In the genomic region with DNA sequence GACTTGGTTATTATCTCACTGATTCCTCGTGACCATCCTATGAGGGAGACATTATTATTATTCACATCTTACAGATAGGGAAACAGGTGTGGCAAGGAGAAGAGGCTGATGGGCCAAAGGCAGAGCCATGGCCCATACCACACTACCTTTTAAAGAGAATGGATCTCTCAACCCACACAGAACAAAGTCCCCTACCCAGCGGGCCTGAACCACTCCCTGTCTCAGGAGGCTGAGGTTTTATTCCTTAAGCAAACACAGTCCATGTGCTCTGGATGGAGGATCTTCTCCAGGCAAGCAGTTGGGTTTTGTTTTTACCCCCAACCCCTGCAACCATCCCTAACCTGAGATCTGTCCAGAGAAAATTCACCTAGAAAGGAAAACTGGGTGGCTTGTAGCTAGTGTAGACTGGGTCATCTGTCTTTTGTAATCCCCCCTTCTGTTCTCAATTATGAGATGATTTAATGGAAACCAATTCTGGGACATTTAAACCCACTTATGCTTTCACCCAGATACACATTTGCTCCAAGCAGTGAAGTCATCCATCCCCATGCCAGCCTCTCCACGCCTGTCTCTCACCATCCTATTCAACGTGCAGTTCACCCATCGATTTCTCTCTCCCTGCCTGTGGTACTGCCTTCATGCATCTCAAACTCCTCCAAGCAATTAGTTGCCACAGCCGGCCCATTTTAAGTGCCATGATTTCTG, we compare ENCODE assay signal across 10 cellular contexts. TPM values are rescaled to one million over a fixed set of nuclear protein-coding genes. Genes with fewer than 3 reads are reported as not detected.
A peak's percentile ranks its signal among the peaks of the same experiment; 100 is the strongest.
DNase-seq lines count a peak whose midpoint lies in the region; ATAC-seq and TF ChIP-seq lines count a peak whose summit lies in the region.
"Had no signal": no experiment of that assay in that cellular context is flagged by ENCODE, and none has a peak within 500 bp of the region (broad histone marks: within the 10 kb centered on the region; RNA-seq: fewer than 3 reads in every experiment).

No MANE protein-coding gene starts in this region.

- H3K36me3 ChIP-seq in MG63 (peaks cover 51% of the 10 kb centered on the region), neuronal stem cell (replicated peaks in 1 of 2; ENCODE audit: control insufficient read depth in 2 of 2, insufficient read depth in 2 of 2, low read length in 2 of 2) (peaks cover 11 to 49% of the 10 kb centered on the region in 2 donors)

- H3K4me2 ChIP-seq in neuronal stem cell (ENCODE audit: insufficient read depth, low read length, poor library complexity, severe bottlenecking): no peak overlapping the region

- peak overlapping the region; percentile 76 for H3K4me3 Mint-ChIP-seq in Calu3 (ENCODE audit: low read depth, unreplicated experiment)

- no peak for DNase-seq in Calu3
- DNase-seq in MG63: no peak
- DNase-seq in cerebellum (ENCODE audit: low spot score): peak; percentile 16
- no peak for DNase-seq in neuronal stem cell (ENCODE audit: low spot score)
- no peak for DNase-seq in HK-2 (ENCODE audit: unreplicated experiment)
- DNase-seq in iPS-NIHi7 (ENCODE audit: extremely low spot score): no peak
- DNase-seq in foreskin keratinocyte: no peak
- DNase-seq: brain microvascular endothelial cell, midbrain had no signal

- H3K9me3 Mint-ChIP-seq in Calu3 (ENCODE audit: low read depth, unreplicated experiment): no peaks in the 10 kb centered on the region

- no CpG with 5 or more reads among the region's 6 CpGs for WGBS in neuronal stem cell (ENCODE audit: extremely low coverage in 2 of 2, insufficient read length in 2 of 2, insufficient replicate concordance in 1 of 2), 2 donors

- H2AK5ac ChIP-seq in neuronal stem cell (ENCODE audit: low read depth, low read length): peak overlapping the region; percentile 85

- no peak overlapping the region for H3K27ac ChIP-seq in neuronal stem cell (replicated peaks; ENCODE audit: low read length)
- no peak overlapping the region for H3K27ac ChIP-seq in foreskin keratinocyte

- H3K4me1 ChIP-seq in neuronal stem cell (ENCODE audit: control insufficient read depth in 2 of 2, insufficient read depth in 1 of 2, low read depth in 1 of 2, low read length in 2 of 2) (peaks cover 11% of the 10 kb centered on the region in 2 donors), foreskin keratinocyte (peaks cover 9% of the 10 kb centered on the region)

- ATAC-seq in GM18519 (IDR thresholded peaks at IDR 0.05; ENCODE audit: low FRiP score, unreplicated experiment): no peak
- ATAC-seq in foreskin keratinocyte: no peak

- H3K79me1 ChIP-seq in neuronal stem cell (ENCODE audit: low read depth, low read length): no peaks in the 10 kb centered on the region

- no peak overlapping the region for H3K14ac ChIP-seq in neuronal stem cell (ENCODE audit: low read length)

- H3K4ac ChIP-seq in neuronal stem cell (ENCODE audit: low read length): no peak overlapping the region

- H3K4me3 ChIP-seq in MG63: peak overlapping the region; percentile 74
- no peak overlapping the region for H3K4me3 ChIP-seq in neuronal stem cell (ENCODE audit: low read length in 2 of 2)

- H4K91ac ChIP-seq in neuronal stem cell (ENCODE audit: low read depth, low read length, poor library complexity): no peak overlapping the region

- H3K36me3 Mint-ChIP-seq in Calu3 (ENCODE audit: insufficient read depth, unreplicated experiment): peaks cover 37% of the 10 kb centered on the region

- H3K27me3 Mint-ChIP-seq in Calu3 (ENCODE audit: unreplicated experiment): peaks cover 13% of the 10 kb centered on the region

- TF ChIP-seq CTCF in Calu3 (IDR thresholded peaks at IDR 0.05; ENCODE audit: unreplicated experiment): no peak
- no peak for TF ChIP-seq CTCF in foreskin keratinocyte (conservative IDR thresholded peaks at IDR 0.05)

- no peak overlapping the region for H2AFZ ChIP-seq in neuronal stem cell (ENCODE audit: low read length)

- H3K4me1 Mint-ChIP-seq in Calu3 (ENCODE audit: low read depth, unreplicated experiment): peaks cover 55% of the 10 kb centered on the region

- H2BK15ac ChIP-seq in neuronal stem cell (ENCODE audit: low read length): no peak overlapping the region

- H3K27ac Mint-ChIP-seq in Calu3 (ENCODE audit: unreplicated experiment): peak overlapping the region; percentile 85

- intact Hi-C loops in Calu3 (cut with micrococcal nuclease; ENCODE audit: unreplicated experiment): loop anchor here (5.0 kb wide), 1 partner anchor 62 kb away; no protein-coding TSS in a partner anchor

- peak overlapping the region; percentile 19 for H2BK5ac ChIP-seq in neuronal stem cell (ENCODE audit: low read length)

- no peak overlapping the region for H3K18ac ChIP-seq in neuronal stem cell (ENCODE audit: low read length)

- CTCF ChIA-PET in Calu3 (lab: Charles Lee): no interaction called here

- no peaks in the 10 kb centered on the region for H3K27me3 ChIP-seq in MG63
- H3K27me3 ChIP-seq in neuronal stem cell (ENCODE audit: control insufficient read depth in 3 of 3, insufficient read depth in 3 of 3, low read depth in 1 of 3, low read length in 3 of 3): peaks cover 0 to 3% (median 2%) of the 10 kb centered on the region in 3 experiments
- no peaks in the 10 kb centered on the region for H3K27me3 ChIP-seq in foreskin keratinocyte
- H3K27me3 ChIP-seq: brain microvascular endothelial cell had no signal

- H4K8ac ChIP-seq in neuronal stem cell (ENCODE audit: low read depth, low read length): no peak overlapping the region

- H2BK12ac ChIP-seq in neuronal stem cell (ENCODE audit: low read length): no peak overlapping the region

- no peak overlapping the region for H2BK120ac ChIP-seq in neuronal stem cell (ENCODE audit: low read depth, low read length)

- BruUV-seq in Calu3 (replicated peaks; lab: Mats Ljungman, UMichigan): no TSS peak

- H3K9ac ChIP-seq in neuronal stem cell (ENCODE audit: low read depth, low read length, poor library complexity): no peak overlapping the region

- H3K9me3 ChIP-seq in MG63 (no peaks in the 10 kb centered on the region), neuronal stem cell (replicated peaks in 1 of 2; ENCODE audit: control insufficient read depth in 2 of 2, insufficient read depth in 1 of 2, low read depth in 1 of 2, low read length in 2 of 2) (no peaks in the 10 kb centered on the region)

- no peak overlapping the region for H3K23ac ChIP-seq in neuronal stem cell (ENCODE audit: low read depth, low read length, poor library complexity)

RNA-seq across cellular contexts. Expression of gene PHF19, which starts 2.0 kb away (rescaled TPM):
- total RNA-seq in Calu3 (2022) (37.2 and 44.5 TPM in 2 replicates), cerebellum (20.5 TPM), foreskin keratinocyte (67.2 and 82.1 TPM in 2 replicates)
- total RNA-seq in MG63 (2014; rRNA removed; shearing (Covaris generic); ENCODE audit: low replicate concordance): 51.5 and 76.6 TPM in 2 replicates
- 24.6 TPM for polyA plus RNA-seq in neuronal stem cell (2013, experiment 1 of 2)
- polyA plus RNA-seq in neuronal stem cell (2013, experiment 2 of 2): 23.4 TPM
- polyA plus RNA-seq in foreskin keratinocyte: 89.0 and 105 TPM in 2 replicates

RNA-seq across cellular contexts. Expression of gene PSMD5, which starts 32.3 kb away (rescaled TPM):
- total RNA-seq in Calu3 (2022) (34.0 and 34.2 TPM in 2 replicates), cerebellum (25.8 TPM), foreskin keratinocyte (44.8 and 46.2 TPM in 2 replicates)
- 20.4 and 29.1 TPM in 2 replicates for total RNA-seq in MG63 (2014; rRNA removed; shearing (Covaris generic); ENCODE audit: low replicate concordance)
- 21.7 TPM for polyA plus RNA-seq in neuronal stem cell (2013, experiment 1 of 2)
- 21.8 TPM for polyA plus RNA-seq in neuronal stem cell (2013, experiment 2 of 2)
- 21.5 and 25.9 TPM in 2 replicates for polyA plus RNA-seq in foreskin keratinocyte

RNA-seq across cellular contexts. Expression of gene TRAF1, which starts 51.6 kb away (rescaled TPM):
- 1.5 and 1.6 TPM in 2 replicates for total RNA-seq in Calu3 (2022)
- total RNA-seq in MG63 (2014; rRNA removed; shearing (Covaris generic); ENCODE audit: low replicate concordance): 0.67 and 0.79 TPM in 2 replicates
- 3.6 TPM for total RNA-seq in cerebellum
- polyA plus RNA-seq in neuronal stem cell (2013, experiment 1 of 2): 2.0 TPM
- 2.0 TPM for polyA plus RNA-seq in neuronal stem cell (2013, experiment 2 of 2)
- 0.78 and 0.99 TPM in 2 replicates for total RNA-seq in foreskin keratinocyte
- 0.56 and 0.78 TPM in 2 replicates for polyA plus RNA-seq in foreskin keratinocyte
